26 cellular contexts compared by ENCODE assay signal in the genomic region with DNA sequence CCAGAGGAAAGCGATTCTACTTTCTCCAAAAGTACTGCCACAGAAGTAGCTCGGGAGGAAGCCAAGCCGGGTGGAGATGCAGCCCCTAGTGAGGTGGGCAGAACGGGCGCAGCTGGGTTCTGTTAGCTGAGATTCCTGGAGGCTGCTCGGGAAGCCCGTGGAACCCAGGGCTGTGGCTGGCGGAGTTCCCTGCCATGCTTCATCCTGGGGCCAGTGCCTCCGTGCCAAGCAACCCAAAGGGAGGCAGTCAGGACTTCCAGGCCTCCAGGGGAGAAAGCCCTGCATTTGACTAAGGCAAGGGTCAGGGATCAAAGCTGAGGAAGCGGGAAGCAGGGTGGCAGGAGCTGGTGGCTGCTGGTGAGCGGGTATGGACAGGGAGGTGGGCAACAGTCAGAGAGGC.
"Had no signal": no experiment of that assay in that cellular context is flagged by ENCODE, and none has a peak within 500 bp of the region (broad histone marks: within the 10 kb centered on the region; RNA-seq: fewer than 3 reads in every experiment).

No MANE protein-coding gene starts in this region.

- H3K79me2 ChIP-seq: hepatocyte had no signal

- H3K27me3 ChIP-seq: heart right ventricle, hepatocyte, neural progenitor cell, neutrophil, ovary, tibial nerve, uterus had no signal

- ATAC-seq: left lobe of liver; natural killer cell; right cardiac atrium; sciatic nerve; stimulated activated effector memory CD8-positive, alpha-beta T cell treated with anti-CD3 and anti-CD28 coated beads, Interleukin-12 subunit alpha, Interleukin-12 subunit beta, amount 100 ng/mL, for 72 hours had no signal

- H3K9me3 ChIP-seq: heart right ventricle, neutrophil, ovary, prostate gland, tibial nerve, uterus had no signal

- H3K4me3 ChIP-seq: heart right ventricle, hepatocyte, lung, neural progenitor cell, ovary, prostate gland, skin epidermis, tibial nerve, uterus had no signal

- H2AFZ ChIP-seq: hepatocyte, neural progenitor cell had no signal

- H3K27ac ChIP-seq: heart right ventricle, hepatocyte, neural progenitor cell, neutrophil, ovary, prostate gland, skin epidermis, tibial nerve, uterus had no signal

- H3K36me3 ChIP-seq: ovary, prostate gland, tibial nerve, uterus had no signal

- H3K4me2 ChIP-seq: hepatocyte, neural progenitor cell had no signal

- DNase-seq: heart right ventricle; islet precursor cell; kidney glomerular epithelial cell; left cardiac atrium; mesendoderm; naive B cell; natural killer cell; nephron progenitor cell; occipital lobe; ovary; retina; right cardiac atrium; stimulated activated CD4-positive, alpha-beta T cell treated with anti-CD3 and anti-CD28 coated beads, Interleukin-4, amount 100 ng/mL, for 24 hours; stimulated activated naive CD4-positive, alpha-beta T cell; substantia nigra; uterus had no signal

- H3K4me1 ChIP-seq: heart right ventricle, neural progenitor cell, prostate gland, tibial nerve, uterus had no signal

- H3K9ac ChIP-seq: neural progenitor cell had no signal
